17 cellular contexts compared by ENCODE assay signal in the genomic region with DNA sequence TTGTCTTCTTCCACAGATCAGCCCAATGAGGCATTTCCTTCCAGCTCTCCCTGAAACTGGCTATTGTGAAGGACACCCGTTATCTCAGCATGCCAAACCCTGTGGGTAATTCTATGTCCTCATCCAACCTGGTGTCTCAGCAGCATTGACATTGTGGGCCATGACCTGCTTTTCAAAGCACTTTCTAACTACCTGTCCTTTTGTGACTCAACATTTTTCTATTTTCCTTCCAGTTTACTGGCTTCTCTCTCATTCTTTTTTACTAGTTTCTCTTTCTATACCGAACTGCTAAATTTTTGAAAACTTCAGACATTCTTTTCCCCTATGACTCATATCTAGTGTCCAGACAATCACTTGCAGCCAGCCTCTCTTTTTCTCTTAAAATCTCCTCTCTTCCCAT.
DNase-seq lines count a peak whose midpoint lies in the region; ATAC-seq and TF ChIP-seq lines count a peak whose summit lies in the region.
"Had no signal": no experiment of that assay in that cellular context is flagged by ENCODE, and none has a peak within 500 bp of the region (broad histone marks: within the 10 kb centered on the region; RNA-seq: fewer than 3 reads in every experiment).

No MANE protein-coding gene starts in this region.

- no peak overlapping the region for H2AFZ ChIP-seq in mammary epithelial cell (ENCODE audit: low read depth, low read length)
- H2AFZ ChIP-seq: parathyroid adenoma had no signal

- CTCF ChIA-PET in mammary epithelial cell (lab: Charles Lee; ENCODE audit: low non-redundant PET), result no interaction called here

- WGBS in mammary epithelial cell (ENCODE audit: low coverage, missing lambda C conversion rate), result 87% methylated on average over 2 of the region's 2 CpGs
- WGBS in psoas muscle, 3 donors, result 45 to 75% (median 51%) methylated on average over 2 of the region's 2 CpGs

- no peaks in the 10 kb centered on the region for H3K9me3 ChIP-seq in mammary epithelial cell (replicated peaks; ENCODE audit: insufficient read depth, low read length)
- H3K9me3 ChIP-seq in psoas muscle, result no peaks in the 10 kb centered on the region
- H3K9me3 ChIP-seq: BLaER1 had no signal

- H4K20me1 ChIP-seq in mammary epithelial cell (ENCODE audit: insufficient read depth, low read length), result no peaks in the 10 kb centered on the region
- H4K20me1 ChIP-seq: BLaER1 had no signal

- BruUV-seq in mammary epithelial cell (replicated peaks; lab: Mats Ljungman, UMichigan), result no TSS peak

- H3K4me1 ChIP-seq in mammary epithelial cell (ENCODE audit: insufficient read depth, low read length), result peaks cover 3% of the 10 kb centered on the region
- no peaks in the 10 kb centered on the region for H3K4me1 ChIP-seq in psoas muscle
- H3K4me1 ChIP-seq: BLaER1, parathyroid adenoma had no signal

- no peaks in the 10 kb centered on the region for H3K36me3 ChIP-seq in mammary epithelial cell (ENCODE audit: insufficient read depth, low read length)
- H3K36me3 ChIP-seq in psoas muscle (ENCODE audit: insufficient read depth in 1 of 2, low read depth in 1 of 2), result no peaks in the 10 kb centered on the region
- H3K36me3 ChIP-seq: BLaER1 had no signal

- intact Hi-C loops in mammary epithelial cell (cut with micrococcal nuclease) (no loop called here), posterior vena cava (cut with DNase I) (no loop called here), psoas muscle (cut with DNase I) (no loop called here)

- ATAC-seq in HG03196 (IDR thresholded peaks at IDR 0.05; ENCODE audit: unreplicated experiment), result no peak
- ATAC-seq in psoas muscle, result no peak
- ATAC-seq: Panc1 had no signal

- no peak for TF ChIP-seq CTCF in AG10803 (conservative IDR thresholded peaks at IDR 0.05; ENCODE audit: low read length)
- TF ChIP-seq CTCF in mammary epithelial cell (conservative IDR thresholded peaks at IDR 0.05 in 1 of 2, IDR thresholded peaks at IDR 0.05 in 1 of 2; ENCODE audit: extremely low read depth in 1 of 2, insufficient read depth in 1 of 2, low read depth in 1 of 2, low read length in 2 of 2), result no peak
- no peak for TF ChIP-seq CTCF in psoas muscle (IDR thresholded peaks at IDR 0.05)

- dilution Hi-C loops in mammary epithelial cell (cut with HindIII; ENCODE audit: low sequenced_read_pairs), result no loop called here

- H3K9ac ChIP-seq in mammary epithelial cell (ENCODE audit: insufficient read depth, low read length), result no peak overlapping the region
- H3K9ac ChIP-seq: BLaER1, parathyroid adenoma had no signal

- H3K27ac ChIP-seq in mammary epithelial cell (ENCODE audit: insufficient read depth, low read depth, low read length), result no peak overlapping the region
- no peak overlapping the region for H3K27ac ChIP-seq in psoas muscle
- H3K27ac ChIP-seq: BLaER1, parathyroid adenoma had no signal

- in situ Hi-C loops in mammary epithelial cell (cut with MboI; ENCODE audit: low sequenced_read_pairs in 2 of 2), result no loop called here

- no peak overlapping the region for H3K4me2 ChIP-seq in mammary epithelial cell (ENCODE audit: insufficient read depth, low read depth, low read length)
- H3K4me2 ChIP-seq: BLaER1 had no signal

- H3K27me3 ChIP-seq in mammary epithelial cell (ENCODE audit: insufficient read depth, low read length) (no peaks in the 10 kb centered on the region), psoas muscle (ENCODE audit: insufficient read depth in 3 of 3, low read length in 2 of 3) (no peaks in the 10 kb centered on the region)
- H3K27me3 ChIP-seq: BLaER1 had no signal

- H3K4me3 ChIP-seq in AG10803 (ENCODE audit: low read length), result peak overlapping the region; percentile 54
- H3K4me3 ChIP-seq in mammary epithelial cell (replicated peaks in 1 of 3; ENCODE audit: insufficient read depth in 1 of 3, low read depth in 2 of 3, low read length in 3 of 3), result no peak overlapping the region
- no peak overlapping the region for H3K4me3 ChIP-seq in psoas muscle
- H3K4me3 ChIP-seq: BLaER1 had no signal

- DNase-seq in AG10803 (ENCODE audit: low read depth) (peak; percentile 48), NCI-H226 (peak; percentile 70), mammary epithelial cell (peak; percentile 10), kidney tubule cell (ENCODE audit: low spot score) (peak; percentile 85), posterior vena cava (ENCODE audit: low spot score) (no peak), psoas muscle (no peak), cerebellar nuclear complex (lab: John Stamatoyannopoulos, UW) (no peak)
- DNase-seq: DND-41; effector CD8-positive, alpha-beta T cell; KBM-7; NCI-H2171; stimulated activated CD4-positive, alpha-beta T cell treated with anti-CD3 and anti-CD28 coated beads, Interleukin-2, amount 100 ng/mL, for 48 hours; stimulated activated naive CD4-positive, alpha-beta T cell had no signal

- H3K79me2 ChIP-seq in mammary epithelial cell (ENCODE audit: insufficient read depth, low read length), result no peaks in the 10 kb centered on the region
- H3K79me2 ChIP-seq: parathyroid adenoma had no signal

Comparison
In these comparisons a context has a peak if more than half of its experiments do, and no peak if none do; other contexts are left out.
1. DNase-seq: peak in AG10803 (single experiment), NCI-H226 (single experiment), mammary epithelial cell (single experiment) and kidney tubule cell (single experiment); none in posterior vena cava (single experiment), psoas muscle (0 of 2) and cerebellar nuclear complex (0 of 2).